ENCODE assay signal across 3 cellular contexts in genomic region chr1:84902773-84903172, GRCh38. TPM values are rescaled to one million over a fixed set of nuclear protein-coding genes. Genes with fewer than 3 reads are reported as not detected.
"Had no signal": no experiment of that assay in that cellular context is flagged by ENCODE, and none has a peak within 500 bp of the region (broad histone marks: within the 10 kb centered on the region; RNA-seq: fewer than 3 reads in every experiment).

No MANE protein-coding gene starts in this region.

RNA-seq across cellular contexts. Expression of gene LPAR3, which starts 9.8 kb away (rescaled TPM):
- total RNA-seq: activated T-helper 2 cell treated with anti-CD3 and anti-CD28 coated beads, Interferon-gamma antibody, Interleukin-2, Interleukin-4, amounts not matched to agents 10 μg/mL and 5 μg/mL and 100 μg/mL, durations not matched to agents 14 hours and 24 hours and 36 hours; ascending aorta; chondrocyte had no signal
